Comparison of ENCODE assay signal across 10 cellular contexts in genomic region chr11:108069947-108070346, GRCh38. TPM values are rescaled to one million over a fixed set of nuclear protein-coding genes. Genes with fewer than 3 reads are reported as not detected.
DNase-seq lines count a peak whose midpoint lies in the region; ATAC-seq, FAIRE-seq and TF ChIP-seq lines count a peak whose summit lies in the region.
"Had no signal": no experiment of that assay in that cellular context is flagged by ENCODE, and none has a peak within 500 bp of the region (broad histone marks: within the 10 kb centered on the region; RNA-seq: fewer than 3 reads in every experiment).

No MANE protein-coding gene starts in this region.

- no peaks in the 10 kb centered on the region for H3K9me3 Mint-ChIP-seq in activated CD8-positive, alpha-beta T cell treated with anti-CD3 and anti-CD28 coated beads, Interleukin-2, amount 10 ng/mL, durations not matched to agents 7 days and 5 days (ENCODE audit: insufficient read depth)
- H3K9me3 Mint-ChIP-seq in memory B cell = no peaks in the 10 kb centered on the region

- H3K27ac Mint-ChIP-seq in activated CD8-positive, alpha-beta T cell treated with anti-CD3 and anti-CD28 coated beads, Interleukin-2, amount 10 ng/mL, durations not matched to agents 7 days and 5 days = peak overlapping the region; percentile 78
- H3K27ac Mint-ChIP-seq in memory B cell = peak overlapping the region; percentile 2

- POLR2A ChIA-PET in activated CD8-positive, alpha-beta T cell treated with anti-CD3 and anti-CD28 coated beads, Interleukin-2, amount 10 ng/mL, durations not matched to agents 7 days and 5 days (lab: Charles Lee) = interaction anchor here (1.8 kb wide), 1 partner anchor 61 kb away, joined by 4 read pairs; the partner anchor contains the start of gene CUL5

- no peak for DNase-seq in GM12891 (ENCODE audit: insufficient read length, low spot score)
- DNase-seq in H4 (ENCODE audit: low spot score) = peak; percentile 39
- no peak for DNase-seq in activated CD8-positive, alpha-beta T cell treated with anti-CD3 and anti-CD28 coated beads, Interleukin-2, amount 10 ng/mL, durations not matched to agents 7 days and 5 days
- no peak for DNase-seq in memory B cell (ENCODE audit: low spot score in 2 of 2)
- no peak for DNase-seq in NCI-H2107 treated with DMSO at 0.1 percent for 48 hours (lab: John Stamatoyannopoulos, UW; ENCODE audit: unreplicated experiment)
- DNase-seq in DMS153 treated with DMSO at 0.1 percent for 48 hours (lab: John Stamatoyannopoulos, UW; ENCODE audit: unreplicated experiment) = no peak
- no peak for DNase-seq in CD1c-positive myeloid dendritic cell (ENCODE audit: extremely low spot score)
- DNase-seq in stimulated activated CD4-positive, alpha-beta T cell treated with anti-CD3 and anti-CD28 coated beads, Interleukin-15, amount 100 ng/mL, for 24 hours = no peak
- DNase-seq: sigmoid colon had no signal

- TF ChIP-seq POLR2A in GM12891 (IDR thresholded peaks at IDR 0.05; ENCODE audit: low read depth, low read length) = no peak

- peak overlapping the region; percentile 46 for H3K4me3 Mint-ChIP-seq in activated CD8-positive, alpha-beta T cell treated with anti-CD3 and anti-CD28 coated beads, Interleukin-2, amount 10 ng/mL, durations not matched to agents 7 days and 5 days
- no peak overlapping the region for H3K4me3 Mint-ChIP-seq in memory B cell

- peaks cover 19% of the 10 kb centered on the region for H3K4me1 Mint-ChIP-seq in activated CD8-positive, alpha-beta T cell treated with anti-CD3 and anti-CD28 coated beads, Interleukin-2, amount 10 ng/mL, durations not matched to agents 7 days and 5 days (ENCODE audit: low read depth)
- no peaks in the 10 kb centered on the region for H3K4me1 Mint-ChIP-seq in memory B cell

- peak; percentile 89 for ATAC-seq in activated CD8-positive, alpha-beta T cell treated with anti-CD3 and anti-CD28 coated beads, Interleukin-2, amount 10 ng/mL, durations not matched to agents 7 days and 5 days
- ATAC-seq in memory B cell (ENCODE audit: low read depth) = no peak

- CTCF ChIA-PET in activated CD8-positive, alpha-beta T cell treated with anti-CD3 and anti-CD28 coated beads, Interleukin-2, amount 10 ng/mL, durations not matched to agents 7 days and 5 days (lab: Charles Lee) = interaction anchor here (1.7 kb wide), 1 partner anchor 61 kb away, joined by 7 read pairs; the partner anchor contains the start of gene CUL5

- peaks cover 37% of the 10 kb centered on the region for H3K36me3 Mint-ChIP-seq in activated CD8-positive, alpha-beta T cell treated with anti-CD3 and anti-CD28 coated beads, Interleukin-2, amount 10 ng/mL, durations not matched to agents 7 days and 5 days (ENCODE audit: low read depth)
- peaks cover 18% of the 10 kb centered on the region for H3K36me3 Mint-ChIP-seq in memory B cell

- FAIRE-seq in GM12891 (lab: Jason Lieb, UNC) = peak; percentile 60
- FAIRE-seq: colon had no signal

- no peaks in the 10 kb centered on the region for H3K27me3 Mint-ChIP-seq in activated CD8-positive, alpha-beta T cell treated with anti-CD3 and anti-CD28 coated beads, Interleukin-2, amount 10 ng/mL, durations not matched to agents 7 days and 5 days (ENCODE audit: low read depth)
- no peaks in the 10 kb centered on the region for H3K27me3 Mint-ChIP-seq in memory B cell

TF ChIP-seq in GM12891, 5 proteins besides CTCF, POLR2A, EP300 and RAD21:
- TF ChIP-seq SPI1 (IDR thresholded peaks at IDR 0.05; ENCODE audit: low read depth, low read length) = no peak

RNA-seq across cellular contexts. Expression of gene ACAT1, which starts 51.4 kb away (rescaled TPM):
- polyA plus RNA-seq in GM12891 (2012; ENCODE audit: low read depth, missing spikeins) = 58.9 TPM
- 138 and 203 TPM in 2 replicates for total RNA-seq in H4 (2014; rRNA removed; shearing (Covaris generic))
- total RNA-seq in activated CD8-positive, alpha-beta T cell treated with anti-CD3 and anti-CD28 coated beads, Interleukin-2, amount 10 ng/mL, durations not matched to agents 7 days and 5 days = 10 to 100 TPM; 55.8 to 63.9 TPM
